1 cellular context compared by ENCODE assay signal in genomic region chr19:45423589-45424190, GRCh38.
TF ChIP-seq lines count a peak whose summit lies in the region.

Gene ERCC1, minus strand, starts transcription at chr19:45423917. Its CDS starts 543 bp downstream, at chr19:45423374.

TF ChIP-seq in HepG2, 621 proteins besides CTCF, POLR2A, EP300 and RAD21 (continued from another document):
- TF ChIP-seq, protein P1, sequence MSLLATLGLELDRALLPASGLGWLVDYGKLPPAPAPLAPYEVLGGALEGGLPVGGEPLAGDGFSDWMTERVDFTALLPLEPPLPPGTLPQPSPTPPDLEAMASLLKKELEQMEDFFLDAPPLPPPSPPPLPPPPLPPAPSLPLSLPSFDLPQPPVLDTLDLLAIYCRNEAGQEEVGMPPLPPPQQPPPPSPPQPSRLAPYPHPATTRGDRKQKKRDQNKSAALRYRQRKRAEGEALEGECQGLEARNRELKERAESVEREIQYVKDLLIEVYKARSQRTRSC (CRISPR knock-in tag; IDR thresholded peaks at IDR 0.05; ENCODE audit: low read depth): 0 out of 2 replicates have a peak, but pooled peaks have one; percentile 42
- TF ChIP-seq PLSCR1 (CRISPR knock-in tag; IDR thresholded peaks at IDR 0.05; ENCODE audit: borderline replicate concordance) (no peak), ZBTB3 (CRISPR knock-in tag; IDR thresholded peaks at IDR 0.05; ENCODE audit: borderline replicate concordance, low read depth) (peak; percentile 68), TARDBP (CRISPR knock-in tag; IDR thresholded peaks at IDR 0.05) (peak; percentile 85), ZFYVE20 (CRISPR knock-in tag; IDR thresholded peaks at IDR 0.05; ENCODE audit: borderline replicate concordance, low read depth) (0 out of 2 replicates have a peak, but pooled peaks have one; percentile 67), ZC3H4 (CRISPR knock-in tag; IDR thresholded peaks at IDR 0.05; ENCODE audit: borderline replicate concordance) (no peak), EEA1 (CRISPR knock-in tag; IDR thresholded peaks at IDR 0.05; ENCODE audit: borderline replicate concordance) (no peak), ZNF326 (CRISPR knock-in tag; IDR thresholded peaks at IDR 0.05; ENCODE audit: borderline replicate concordance) (no peak; the same call in 1 of the 2 replicates), ZFP36L2 (CRISPR knock-in tag; IDR thresholded peaks at IDR 0.05) (peak; percentile 90; the same call in 1 of the 2 replicates), BHLHE40 (IDR thresholded peaks at IDR 0.05; ENCODE audit: low read length) (no peak), PBX2 (CRISPR knock-in tag; IDR thresholded peaks at IDR 0.05) (peak; percentile 89), NFYC (CRISPR knock-in tag; IDR thresholded peaks at IDR 0.05) (peak; percentile 89), PHF8 (CRISPR knock-in tag; IDR thresholded peaks at IDR 0.05) (peak; percentile 87), RNF2 (conservative IDR thresholded peaks at IDR 0.05; ENCODE audit: low read depth) (0 out of 2 replicates have a peak, but pooled peaks have one; percentile 32), ZNF740 (CRISPR knock-in tag; IDR thresholded peaks at IDR 0.05) (0 out of 2 replicates have a peak, but pooled peaks have one; percentile 17), MXD3 (CRISPR knock-in tag; IDR thresholded peaks at IDR 0.05) (0 out of 2 replicates have a peak, but pooled peaks have one; percentile 79), NFKBIZ (CRISPR knock-in tag; IDR thresholded peaks at IDR 0.05) (peak; percentile 55; the same call in 1 of the 2 replicates), ZNF333 (CRISPR knock-in tag; IDR thresholded peaks at IDR 0.05; ENCODE audit: borderline replicate concordance) (0 out of 2 replicates have a peak, but pooled peaks have one; percentile 80), ATF4 (CRISPR knock-in tag; IDR thresholded peaks at IDR 0.05) (no peak), SP1 (IDR thresholded peaks at IDR 0.05) (no peak), SP1 (CRISPR knock-in tag; IDR thresholded peaks at IDR 0.05) (peak; percentile 73), ZNF510 (CRISPR knock-in tag; IDR thresholded peaks at IDR 0.05; ENCODE audit: low read depth) (0 out of 2 replicates have a peak, but pooled peaks have one; percentile 29), ZNF281 (CRISPR knock-in tag; IDR thresholded peaks at IDR 0.05; ENCODE audit: borderline replicate concordance) (no peak; the same call in 1 of the 2 replicates), ZNF513 (CRISPR knock-in tag; conservative IDR thresholded peaks at IDR 0.05) (no peak), NFE2 (CRISPR knock-in tag; IDR thresholded peaks at IDR 0.05) (no peak), CBFB (CRISPR knock-in tag; IDR thresholded peaks at IDR 0.05) (peak; percentile 74; the same call in 1 of the 2 replicates), E2F1 (CRISPR knock-in tag; IDR thresholded peaks at IDR 0.05) (no peak), ZNF296 (CRISPR knock-in tag; conservative IDR thresholded peaks at IDR 0.05) (peak; percentile 87; the same call in 1 of the 2 replicates)
- TF ChIP-seq, protein P2, sequence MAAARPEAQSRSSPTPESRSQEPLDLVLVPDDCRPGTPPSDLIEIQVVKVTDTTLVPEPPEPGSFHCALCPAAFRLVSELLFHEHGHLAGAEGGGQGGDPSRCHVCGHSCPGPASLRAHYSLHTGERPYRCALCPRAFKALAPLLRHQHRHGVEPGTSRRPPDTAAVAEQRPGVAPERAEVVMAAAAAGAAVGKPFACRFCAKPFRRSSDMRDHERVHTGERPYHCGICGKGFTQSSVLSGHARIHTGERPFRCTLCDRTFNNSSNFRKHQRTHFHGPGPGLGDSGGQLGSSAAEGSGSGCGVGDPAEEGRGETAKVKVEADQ (CRISPR knock-in tag; IDR thresholded peaks at IDR 0.05; ENCODE audit: borderline replicate concordance): no peak
- TF ChIP-seq, protein P3, sequence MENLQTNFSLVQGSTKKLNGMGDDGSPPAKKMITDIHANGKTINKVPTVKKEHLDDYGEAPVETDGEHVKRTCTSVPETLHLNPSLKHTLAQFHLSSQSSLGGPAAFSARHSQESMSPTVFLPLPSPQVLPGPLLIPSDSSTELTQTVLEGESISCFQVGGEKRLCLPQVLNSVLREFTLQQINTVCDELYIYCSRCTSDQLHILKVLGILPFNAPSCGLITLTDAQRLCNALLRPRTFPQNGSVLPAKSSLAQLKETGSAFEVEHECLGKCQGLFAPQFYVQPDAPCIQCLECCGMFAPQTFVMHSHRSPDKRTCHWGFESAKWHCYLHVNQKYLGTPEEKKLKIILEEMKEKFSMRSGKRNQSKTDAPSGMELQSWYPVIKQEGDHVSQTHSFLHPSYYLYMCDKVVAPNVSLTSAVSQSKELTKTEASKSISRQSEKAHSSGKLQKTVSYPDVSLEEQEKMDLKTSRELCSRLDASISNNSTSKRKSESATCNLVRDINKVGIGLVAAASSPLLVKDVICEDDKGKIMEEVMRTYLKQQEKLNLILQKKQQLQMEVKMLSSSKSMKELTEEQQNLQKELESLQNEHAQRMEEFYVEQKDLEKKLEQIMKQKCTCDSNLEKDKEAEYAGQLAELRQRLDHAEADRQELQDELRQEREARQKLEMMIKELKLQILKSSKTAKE (CRISPR knock-in tag; IDR thresholded peaks at IDR 0.05; ENCODE audit: borderline replicate concordance): no peak
- TF ChIP-seq, protein P4, sequence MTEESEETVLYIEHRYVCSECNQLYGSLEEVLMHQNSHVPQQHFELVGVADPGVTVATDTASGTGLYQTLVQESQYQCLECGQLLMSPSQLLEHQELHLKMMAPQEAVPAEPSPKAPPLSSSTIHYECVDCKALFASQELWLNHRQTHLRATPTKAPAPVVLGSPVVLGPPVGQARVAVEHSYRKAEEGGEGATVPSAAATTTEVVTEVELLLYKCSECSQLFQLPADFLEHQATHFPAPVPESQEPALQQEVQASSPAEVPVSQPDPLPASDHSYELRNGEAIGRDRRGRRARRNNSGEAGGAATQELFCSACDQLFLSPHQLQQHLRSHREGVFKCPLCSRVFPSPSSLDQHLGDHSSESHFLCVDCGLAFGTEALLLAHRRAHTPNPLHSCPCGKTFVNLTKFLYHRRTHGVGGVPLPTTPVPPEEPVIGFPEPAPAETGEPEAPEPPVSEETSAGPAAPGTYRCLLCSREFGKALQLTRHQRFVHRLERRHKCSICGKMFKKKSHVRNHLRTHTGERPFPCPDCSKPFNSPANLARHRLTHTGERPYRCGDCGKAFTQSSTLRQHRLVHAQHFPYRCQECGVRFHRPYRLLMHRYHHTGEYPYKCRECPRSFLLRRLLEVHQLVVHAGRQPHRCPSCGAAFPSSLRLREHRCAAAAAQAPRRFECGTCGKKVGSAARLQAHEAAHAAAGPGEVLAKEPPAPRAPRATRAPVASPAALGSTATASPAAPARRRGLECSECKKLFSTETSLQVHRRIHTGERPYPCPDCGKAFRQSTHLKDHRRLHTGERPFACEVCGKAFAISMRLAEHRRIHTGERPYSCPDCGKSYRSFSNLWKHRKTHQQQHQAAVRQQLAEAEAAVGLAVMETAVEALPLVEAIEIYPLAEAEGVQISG (CRISPR knock-in tag; IDR thresholded peaks at IDR 0.05): peak; percentile 99
- TF ChIP-seq, protein P5, sequence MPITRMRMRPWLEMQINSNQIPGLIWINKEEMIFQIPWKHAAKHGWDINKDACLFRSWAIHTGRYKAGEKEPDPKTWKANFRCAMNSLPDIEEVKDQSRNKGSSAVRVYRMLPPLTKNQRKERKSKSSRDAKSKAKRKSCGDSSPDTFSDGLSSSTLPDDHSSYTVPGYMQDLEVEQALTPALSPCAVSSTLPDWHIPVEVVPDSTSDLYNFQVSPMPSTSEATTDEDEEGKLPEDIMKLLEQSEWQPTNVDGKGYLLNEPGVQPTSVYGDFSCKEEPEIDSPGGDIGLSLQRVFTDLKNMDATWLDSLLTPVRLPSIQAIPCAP (CRISPR knock-in tag; IDR thresholded peaks at IDR 0.05; ENCODE audit: low read depth): no peak
